In genomic region chr1:206762741-206763364, GRCh38 we compare ENCODE assay signal across 2 cellular contexts.
TF ChIP-seq lines count a peak whose summit lies in the region.

No MANE protein-coding gene starts in this region.

TF ChIP-seq in WTC11, 78 proteins besides CTCF, POLR2A, EP300 and RAD21:
- TF ChIP-seq, protein P1, sequence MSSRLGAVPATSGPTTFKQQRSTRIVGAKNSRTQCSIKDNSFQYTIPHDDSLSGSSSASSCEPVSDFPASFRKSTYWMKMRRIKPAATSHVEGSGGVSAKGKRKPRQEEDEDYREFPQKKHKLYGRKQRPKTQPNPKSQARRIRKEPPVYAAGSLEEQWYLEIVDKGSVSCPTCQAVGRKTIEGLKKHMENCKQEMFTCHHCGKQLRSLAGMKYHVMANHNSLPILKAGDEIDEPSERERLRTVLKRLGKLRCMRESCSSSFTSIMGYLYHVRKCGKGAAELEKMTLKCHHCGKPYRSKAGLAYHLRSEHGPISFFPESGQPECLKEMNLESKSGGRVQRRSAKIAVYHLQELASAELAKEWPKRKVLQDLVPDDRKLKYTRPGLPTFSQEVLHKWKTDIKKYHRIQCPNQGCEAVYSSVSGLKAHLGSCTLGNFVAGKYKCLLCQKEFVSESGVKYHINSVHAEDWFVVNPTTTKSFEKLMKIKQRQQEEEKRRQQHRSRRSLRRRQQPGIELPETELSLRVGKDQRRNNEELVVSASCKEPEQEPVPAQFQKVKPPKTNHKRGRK (CRISPR knock-in tag; IDR thresholded peaks at IDR 0.05; ENCODE audit: borderline replicate concordance), result peak; percentile 50; the same call in 1 of the 2 replicates

TF ChIP-seq in K562, 482 proteins besides CTCF, POLR2A, EP300 and RAD21:
- TF ChIP-seq, protein P1 (tag; IDR thresholded peaks at IDR 0.05), result peak; percentile 98
